In the genomic region with DNA sequence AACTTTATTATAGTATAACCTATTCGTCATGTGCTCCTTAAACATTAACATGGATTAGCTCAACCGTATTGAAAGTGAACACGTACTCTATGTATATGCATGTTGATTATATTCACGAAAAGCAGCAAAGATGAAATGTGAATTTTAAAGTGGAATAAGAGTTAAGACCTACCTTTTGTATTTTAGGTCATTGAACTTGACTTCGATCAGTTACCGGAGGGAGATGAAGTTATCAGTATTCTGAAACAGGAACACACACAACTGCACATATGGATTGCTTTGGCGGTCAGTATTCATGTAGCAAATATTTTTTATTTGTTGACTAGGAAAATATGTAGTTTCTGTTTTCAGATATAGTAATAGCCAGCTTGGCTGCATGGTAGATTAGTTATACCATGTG, we compare ENCODE assay signal across 9 cellular contexts. TPM values are rescaled to one million over a fixed set of nuclear protein-coding genes. Genes with fewer than 3 reads are reported as not detected.
A peak's percentile ranks its signal among the peaks of the same experiment; 100 is the strongest.
DNase-seq lines count a peak whose midpoint lies in the region; ATAC-seq and TF ChIP-seq lines count a peak whose summit lies in the region.
"Had no signal": no experiment of that assay in that cellular context is flagged by ENCODE, and none has a peak within 500 bp of the region (broad histone marks: within the 10 kb centered on the region; RNA-seq: fewer than 3 reads in every experiment).

No MANE protein-coding gene starts in this region.

- peaks cover 16% of the 10 kb centered on the region for H3K4me1 Mint-ChIP-seq in activated CD4-positive, alpha-beta T cell treated with anti-CD3 and anti-CD28 coated beads for 36 hours
- peaks cover 21 to 35% (median 26%) of the 10 kb centered on the region in 3 donors for H3K4me1 Mint-ChIP-seq in T-cell
- H3K4me1 Mint-ChIP-seq in stimulated activated effector memory CD8-positive, alpha-beta T cell treated with anti-CD3 and anti-CD28 coated beads, Interleukin-12 subunit alpha, Interleukin-12 subunit beta, amount 100 ng/mL, for 72 hours: peaks cover 18% of the 10 kb centered on the region

- H3K9me3 Mint-ChIP-seq in activated CD4-positive, alpha-beta T cell treated with anti-CD3 and anti-CD28 coated beads for 36 hours (ENCODE audit: low read depth): no peaks in the 10 kb centered on the region
- H3K9me3 Mint-ChIP-seq in T-cell: no peaks in the 10 kb centered on the region
- H3K9me3 Mint-ChIP-seq in stimulated activated effector memory CD8-positive, alpha-beta T cell treated with anti-CD3 and anti-CD28 coated beads, Interleukin-12 subunit alpha, Interleukin-12 subunit beta, amount 100 ng/mL, for 72 hours: no peaks in the 10 kb centered on the region

- POLR2A ChIA-PET in activated CD4-positive, alpha-beta T cell treated with anti-CD3 and anti-CD28 coated beads for 36 hours (lab: Charles Lee): interaction anchor here (0.6 kb wide), 1 partner anchor 44 kb away, joined by 3 read pairs; no protein-coding TSS in a partner anchor
- POLR2A ChIA-PET in T-cell (lab: Charles Lee): interaction anchor here in 1 of 2 donors (2.3 kb wide), 1 partner anchor 57 kb away, joined by 16 read pairs; a partner anchor contains a TSS

- no peak for ATAC-seq in activated CD4-positive, alpha-beta T cell treated with anti-CD3 and anti-CD28 coated beads for 36 hours
- no peak for ATAC-seq in T-cell (replicated peaks in 1 of 4)
- ATAC-seq in stimulated activated effector memory CD8-positive, alpha-beta T cell treated with anti-CD3 and anti-CD28 coated beads, Interleukin-12 subunit alpha, Interleukin-12 subunit beta, amount 100 ng/mL, for 72 hours: no peak
- no peak for ATAC-seq in HG03196 (IDR thresholded peaks at IDR 0.05; ENCODE audit: unreplicated experiment)

- intact Hi-C loops in activated CD4-positive, alpha-beta T cell treated with anti-CD3 and anti-CD28 coated beads for 36 hours (cut with DNase I, micrococcal nuclease): loop anchor here (5.0 to 10.0 kb wide), 4 partner anchors 295 to 1288 kb away; a partner anchor contains a TSS

- CTCF ChIA-PET in activated CD4-positive, alpha-beta T cell treated with anti-CD3 and anti-CD28 coated beads for 36 hours (lab: Charles Lee): interaction anchor here (2.5 to 3.2 kb wide), 2 partner anchors 11 to 18 kb away, joined by 7 to 13 read pairs; no protein-coding TSS in a partner anchor
- CTCF ChIA-PET in T-cell (lab: Charles Lee): interaction anchor here in 1 of 2 donors (0.5 to 1.8 kb wide), 2 partner anchors 37 to 57 kb away, joined by 5 to 10 read pairs; a partner anchor contains a TSS

- H3K36me3 Mint-ChIP-seq in activated CD4-positive, alpha-beta T cell treated with anti-CD3 and anti-CD28 coated beads for 36 hours (ENCODE audit: low read depth): peaks cover 20% of the 10 kb centered on the region
- H3K36me3 Mint-ChIP-seq in T-cell: peaks cover 17% of the 10 kb centered on the region
- H3K36me3 Mint-ChIP-seq in stimulated activated effector memory CD8-positive, alpha-beta T cell treated with anti-CD3 and anti-CD28 coated beads, Interleukin-12 subunit alpha, Interleukin-12 subunit beta, amount 100 ng/mL, for 72 hours: peaks cover 9% of the 10 kb centered on the region

- DNase-seq in activated CD4-positive, alpha-beta T cell treated with anti-CD3 and anti-CD28 coated beads for 36 hours: no peak
- DNase-seq in activated CD4-positive, alpha-beta T cell treated with anti-CD3 and anti-CD28 coated beads, Interleukin-2, amount 50 U/mL, for 1 hour: no peak
- DNase-seq in T-cell (no peak), fibroblast of the aortic adventitia (ENCODE audit: low read depth) (no peak), NCI-H1436 treated with DMSO at 0.1 percent for 48 hours (lab: John Stamatoyannopoulos, UW) (no peak)
- DNase-seq in stimulated activated effector memory CD8-positive, alpha-beta T cell treated with anti-CD3 and anti-CD28 coated beads, Interleukin-12 subunit alpha, Interleukin-12 subunit beta, amount 100 ng/mL, for 72 hours (ENCODE audit: low spot score in 2 of 2): no peak
- DNase-seq in NK-92 treated with Interleukin-12 subunit alpha and Interleukin-12 subunit beta, amount 100 ng/mL, for 24 hours (lab: John Stamatoyannopoulos, UW): no peak
- DNase-seq: NCI-H748 treated with DMSO at 0.1 percent for 48 hours had no signal

- H3K4me3 ChIP-seq in fibroblast of the aortic adventitia (ENCODE audit: low read depth, low read length): peak overlapping the region; percentile 95

- no peak for TF ChIP-seq CTCF in fibroblast of the aortic adventitia (IDR thresholded peaks at IDR 0.05; ENCODE audit: insufficient read depth, low read length)

- H3K27me3 Mint-ChIP-seq in activated CD4-positive, alpha-beta T cell treated with anti-CD3 and anti-CD28 coated beads for 36 hours: no peaks in the 10 kb centered on the region
- no peaks in the 10 kb centered on the region for H3K27me3 Mint-ChIP-seq in T-cell

- peak overlapping the region; percentile 96 for H3K4me3 Mint-ChIP-seq in activated CD4-positive, alpha-beta T cell treated with anti-CD3 and anti-CD28 coated beads for 36 hours
- peak overlapping the region; percentile 95 to 96 (median 95) for H3K4me3 Mint-ChIP-seq in T-cell
- peak overlapping the region; percentile 90 for H3K4me3 Mint-ChIP-seq in stimulated activated effector memory CD8-positive, alpha-beta T cell treated with anti-CD3 and anti-CD28 coated beads, Interleukin-12 subunit alpha, Interleukin-12 subunit beta, amount 100 ng/mL, for 72 hours

- H3K27ac Mint-ChIP-seq in activated CD4-positive, alpha-beta T cell treated with anti-CD3 and anti-CD28 coated beads for 36 hours: peak overlapping the region; percentile 40
- H3K27ac Mint-ChIP-seq in T-cell: no peak overlapping the region
- no peak overlapping the region for H3K27ac Mint-ChIP-seq in stimulated activated effector memory CD8-positive, alpha-beta T cell treated with anti-CD3 and anti-CD28 coated beads, Interleukin-12 subunit alpha, Interleukin-12 subunit beta, amount 100 ng/mL, for 72 hours

RNA-seq across cellular contexts. Expression of a gene that starts 1.4 kb away (rescaled TPM):
- total RNA-seq in activated CD4-positive, alpha-beta T cell treated with anti-CD3 and anti-CD28 coated beads for 36 hours: 10 to 100 TPM; 39.7 to 43.9 TPM
- total RNA-seq in T-cell: 10 to 100 TPM; 26.4 to 45.6 (median 42.2) TPM
- 30.5 and 67.5 TPM in 2 replicates for total RNA-seq in fibroblast of the aortic adventitia (ENCODE audit: low replicate concordance)

RNA-seq across cellular contexts. Expression of a gene that starts 56.2 kb away (rescaled TPM):
- 1,000 to 10,000 TPM in 1 of 2 experiments, 100 to 1,000 TPM in 1; 953 to 1,693 TPM for total RNA-seq in activated CD4-positive, alpha-beta T cell treated with anti-CD3 and anti-CD28 coated beads for 36 hours
- total RNA-seq in T-cell (1,000 to 10,000 TPM in 1 of 5 donors, 100 to 1,000 TPM in 4; 575 to 1,022 (median 643) TPM), fibroblast of the aortic adventitia (ENCODE audit: low replicate concordance) (647 and 1,086 TPM in 2 replicates)

RNA-seq across cellular contexts. Expression of a gene that starts 58.9 kb away (rescaled TPM):
- not detected for total RNA-seq in activated CD4-positive, alpha-beta T cell treated with anti-CD3 and anti-CD28 coated beads for 36 hours
- total RNA-seq in T-cell (under 1 TPM in 2 of 5 donors, not detected in 3; 0.06 to 0.20 TPM), fibroblast of the aortic adventitia (ENCODE audit: low replicate concordance) (17.6 and 32.0 TPM in 2 replicates)

Comparison
In these comparisons a context has a peak if more than half of its experiments do, and no peak if none do; other contexts are left out.
1. RNA of a gene that starts 58.9 kb away (total RNA-seq): 17.6 to 32.0 TPM in fibroblast of the aortic adventitia; 0.06 to 0.20 TPM in T-cell and not detected in activated CD4-positive, alpha-beta T cell treated with anti-CD3 and anti-CD28 coated beads for 36 hours; every median in the first group is over 10 times any median in the second.
2. Peak in every context shown above with its lines, with median percentiles within 50 percentile points of each other: H3K4me3 Mint-ChIP-seq.